In genomic region chr5:5040712-5041111, GRCh38 we compare ENCODE assay signal across 27 cellular contexts.
"Had no signal": no experiment of that assay in that cellular context is flagged by ENCODE, and none has a peak within 500 bp of the region (broad histone marks: within the 10 kb centered on the region; RNA-seq: fewer than 3 reads in every experiment).

No MANE protein-coding gene starts in this region.

- H3K27ac ChIP-seq: hepatocyte, left ventricle myocardium inferior, neural progenitor cell, neutrophil, parathyroid adenoma, sigmoid colon, stomach, testis, thyroid gland, transverse colon, upper lobe of left lung, vagina had no signal

- H3K4me1 ChIP-seq: left ventricle myocardium inferior, neural progenitor cell, parathyroid adenoma, sigmoid colon, stomach, testis, thyroid gland, transverse colon, upper lobe of left lung, vagina had no signal

- H3K4me2 ChIP-seq: hepatocyte, neural progenitor cell, smooth muscle cell had no signal

- H3K4me3 ChIP-seq: hepatocyte, left ventricle myocardium inferior, lung, neural progenitor cell, sigmoid colon, smooth muscle cell, stomach, testis, thyroid gland, transverse colon, upper lobe of left lung, vagina had no signal

- H3K9me3 ChIP-seq: left ventricle myocardium inferior, neutrophil, sigmoid colon, testis, thyroid gland, transverse colon, upper lobe of left lung, vagina had no signal

- H3K27me3 ChIP-seq: hepatocyte, neural progenitor cell, neutrophil, sigmoid colon, stomach, testis, thyroid gland, transverse colon, upper lobe of left lung, vagina had no signal

- H2AFZ ChIP-seq: hepatocyte, neural progenitor cell, parathyroid adenoma had no signal

- H3K36me3 ChIP-seq: left ventricle myocardium inferior, neural progenitor cell, neutrophil, sigmoid colon, stomach, thyroid gland, transverse colon, upper lobe of left lung, vagina had no signal

- DNase-seq: islet precursor cell; left ventricle myocardium inferior; mesendoderm; naive B cell; natural killer cell; nephron progenitor cell; occipital lobe; retina; right cardiac atrium; sigmoid colon; stimulated activated CD4-positive, alpha-beta T cell treated with anti-CD3 and anti-CD28 coated beads, Interleukin-1b, Interleukin-23, amount 100 ng/mL, for 48 hours; stimulated activated CD4-positive, alpha-beta T cell treated with anti-CD3 and anti-CD28 coated beads, Interleukin-2, amount 100 ng/mL, for 48 hours; stimulated activated CD4-positive, alpha-beta T cell treated with anti-CD3 and anti-CD28 coated beads, Interleukin-4, amount 100 ng/mL, for 4 hours; stimulated activated CD8-positive, alpha-beta memory T cell treated with anti-CD3 and anti-CD28 coated beads, Interleukin-4, amount 100 ng/mL, for 48 hours; stimulated activated naive CD8-positive, alpha-beta T cell treated with anti-CD3 and anti-CD28 coated beads, Interleukin-15, Interleukin-2, amounts not matched to agents 100 U/mL and 50 U/mL, for 24 hours; stomach; testis; thyroid gland; transverse colon; upper lobe of left lung had no signal

- H3K9ac ChIP-seq: neural progenitor cell, parathyroid adenoma had no signal

- H3K79me2 ChIP-seq: hepatocyte, parathyroid adenoma had no signal
